Comparison of ENCODE assay signal across 18 cellular contexts in genomic region chr9:14033067-14033466, GRCh38.
"Had no signal": no experiment of that assay in that cellular context is flagged by ENCODE, and none has a peak within 500 bp of the region (broad histone marks: within the 10 kb centered on the region; RNA-seq: fewer than 3 reads in every experiment).

No MANE protein-coding gene starts in this region.

- DNase-seq: dermis blood vessel endothelial cell; dorsolateral prefrontal cortex; effector CD4-positive, alpha-beta T cell; effector memory CD4-positive, alpha-beta T cell; foreskin keratinocyte; heart left ventricle; hippocampal formation; islet precursor cell; kidney; kidney glomerular epithelial cell; left colon; left lung; left ventricle myocardium superior; lower lobe of right lung; mesenchymal stem cell; midbrain; naive thymus-derived CD4-positive, alpha-beta T cell had no signal

- H3K27me3 Mint-ChIP-seq: naive thymus-derived CD4-positive, alpha-beta T cell had no signal

- ATAC-seq: foreskin keratinocyte; gastroesophageal sphincter; heart left ventricle; left colon; left lung; left ventricle myocardium superior; lower lobe of right lung; naive thymus-derived CD4-positive, alpha-beta T cell had no signal

- H3K27ac Mint-ChIP-seq: naive thymus-derived CD4-positive, alpha-beta T cell had no signal

- H3K4me3 Mint-ChIP-seq: naive thymus-derived CD4-positive, alpha-beta T cell had no signal

- H3K36me3 Mint-ChIP-seq: naive thymus-derived CD4-positive, alpha-beta T cell had no signal

- H3K4me1 Mint-ChIP-seq: naive thymus-derived CD4-positive, alpha-beta T cell had no signal
